ENCODE assay signal across 21 cellular contexts in genomic region chrX:106670631-106671030, GRCh38. TPM values are rescaled to one million over a fixed set of nuclear protein-coding genes. Genes with fewer than 3 reads are reported as not detected.
"Had no signal": no experiment of that assay in that cellular context is flagged by ENCODE, and none has a peak within 500 bp of the region (broad histone marks: within the 10 kb centered on the region; RNA-seq: fewer than 3 reads in every experiment).

No MANE protein-coding gene starts in this region.

- ATAC-seq: activated CD4-positive, CD25-positive, alpha-beta regulatory T cell treated with anti-CD3 and anti-CD28 coated beads, Interleukin-2, amount 50 U/mL, for 24 hours; gastroesophageal sphincter; heart left ventricle had no signal

- H3K4me1 ChIP-seq: esophagus muscularis mucosa, gastroesophageal sphincter, heart left ventricle, left ventricle myocardium inferior, suprapubic skin, transverse colon, uterus had no signal

- DNase-seq: activated CD8-positive, alpha-beta memory T cell treated with anti-CD3 and anti-CD28 coated beads for 24 hours; activated CD8-positive, alpha-beta memory T cell treated with anti-CD3 and anti-CD28 coated beads, Interleukin-2, amount 50 U/mL, for 48 hours; activated effector memory CD4-positive, alpha-beta T cell treated with Interleukin-2 at 50 U/mL for 16 hours; activated naive CD4-positive, alpha-beta T cell treated with anti-CD3 and anti-CD28 coated beads, Interleukin-2, amount 10 ng/mL, durations not matched to agents 7 days and 5 days; activated T-cell treated with anti-CD3 and anti-CD28 coated beads, Interleukin-2, amount 50 U/mL, for 48 hours; dermis blood vessel endothelial cell; effector memory CD4-positive, alpha-beta T cell; heart left ventricle; kidney glomerular epithelial cell; left ventricle myocardium inferior; mammary epithelial cell; transverse colon; uterus had no signal

- H3K27me3 ChIP-seq: cardiac muscle cell, esophagus muscularis mucosa, gastroesophageal sphincter, heart left ventricle, suprapubic skin, transverse colon, uterus had no signal

- H3K36me3 ChIP-seq: cardiac muscle cell, esophagus muscularis mucosa, gastroesophageal sphincter, heart left ventricle, left ventricle myocardium inferior, suprapubic skin, transverse colon, uterus had no signal

- H3K27ac ChIP-seq: cardiac muscle cell, esophagus muscularis mucosa, gastroesophageal sphincter, heart left ventricle, left ventricle myocardium inferior, suprapubic skin, transverse colon, uterus had no signal

- H3K4me3 ChIP-seq: cardiac muscle cell, esophagus muscularis mucosa, gastroesophageal sphincter, heart left ventricle, left ventricle myocardium inferior, suprapubic skin, transverse colon, uterus had no signal

- H3K9me3 ChIP-seq: esophagus muscularis mucosa, gastroesophageal sphincter, heart left ventricle, left ventricle myocardium inferior, suprapubic skin, transverse colon, uterus had no signal

RNA-seq across cellular contexts. Expression of gene RNF128, which starts 55.9 kb away (rescaled TPM):
- total RNA-seq: chondrocyte; endothelial cell of umbilical vein; T-helper 1 cell treated with Interleukin-12 subunit alpha and Interleukin-12 subunit beta and Interleukin-4 antibody, amounts not matched to agents 30 ng/mL and 1 ng/mL, for 36 hours had no signal
- polyA plus RNA-seq: endothelial cell of umbilical vein had no signal

RNA-seq across cellular contexts. Expression of gene RADX, which starts 58.9 kb away (rescaled TPM):
- total RNA-seq: endothelial cell of umbilical vein had no signal
